1 cellular context compared by ENCODE assay signal in genomic region chr12:18415227-18415626, GRCh38.
TF ChIP-seq lines count a peak whose summit lies in the region.

No MANE protein-coding gene starts in this region.

TF ChIP-seq in HepG2, 621 proteins besides CTCF, POLR2A, EP300 and RAD21 (continued from another document):
- TF ChIP-seq RERE (CRISPR knock-in tag; IDR thresholded peaks at IDR 0.05; ENCODE audit: low read depth) (no peak), ZNF362 (CRISPR knock-in tag; IDR thresholded peaks at IDR 0.05; ENCODE audit: borderline replicate concordance) (no peak), CEBPZ (IDR thresholded peaks at IDR 0.05; ENCODE audit: low read length) (no peak), NFE2L1 (CRISPR knock-in tag; IDR thresholded peaks at IDR 0.05; ENCODE audit: borderline replicate concordance) (no peak), ASH2L (IDR thresholded peaks at IDR 0.05; ENCODE audit: insufficient read length, low read depth, low read length) (no peak), TFDP1 (CRISPR knock-in tag; IDR thresholded peaks at IDR 0.05; ENCODE audit: borderline replicate concordance) (no peak), ZNF687 (CRISPR knock-in tag; IDR thresholded peaks at IDR 0.05) (no peak), SP5 (CRISPR knock-in tag; IDR thresholded peaks at IDR 0.05; ENCODE audit: borderline replicate concordance, low read depth) (no peak), ZNF589 (CRISPR knock-in tag; conservative IDR thresholded peaks at IDR 0.05) (no peak), ZNF839 (CRISPR knock-in tag; IDR thresholded peaks at IDR 0.05; ENCODE audit: borderline replicate concordance) (no peak), KDM5B (CRISPR knock-in tag; IDR thresholded peaks at IDR 0.05; ENCODE audit: borderline replicate concordance) (no peak), FIP1L1 (IDR thresholded peaks at IDR 0.05; ENCODE audit: borderline replicate concordance, insufficient read depth, low read depth, low read length) (no peak)
TF ChIP-seq in HepG2: peak in this region for 0.
